13 cellular contexts compared by ENCODE assay signal in genomic region chr6:108651781-108652227, GRCh38.
DNase-seq lines count a peak whose midpoint lies in the region; ATAC-seq, FAIRE-seq and TF ChIP-seq lines count a peak whose summit lies in the region.
"Had no signal": no experiment of that assay in that cellular context is flagged by ENCODE, and none has a peak within 500 bp of the region (broad histone marks: within the 10 kb centered on the region; RNA-seq: fewer than 3 reads in every experiment).

No MANE protein-coding gene starts in this region.

- peak overlapping the region; percentile 8 for H3K9ac ChIP-seq in muscle layer of colon (ENCODE audit: low read length)

- intact Hi-C loops in vagina (cut with DNase I) = loop anchor here (5.0 kb wide), 1 partner anchor 90 kb away; the partner anchor contains the start of gene FOXO3

- peak overlapping the region; percentile 72 for H3K27ac ChIP-seq in epithelial cell of prostate
- H3K27ac ChIP-seq in muscle layer of colon (ENCODE audit: low read depth, low read length) = peak overlapping the region; percentile 13
- H3K27ac ChIP-seq in vagina = peak overlapping the region; percentile 79

- H3K27me3 ChIP-seq in muscle layer of colon (ENCODE audit: control insufficient read depth in 1 of 2, insufficient read depth in 2 of 2, low read length in 2 of 2) = no peaks in the 10 kb centered on the region
- no peaks in the 10 kb centered on the region for H3K27me3 ChIP-seq in vagina

- H3K36me3 ChIP-seq in muscle layer of colon (ENCODE audit: insufficient read depth, low read length) = peaks cover 5% of the 10 kb centered on the region
- H3K36me3 ChIP-seq in vagina = peaks cover 0 to 6% of the 10 kb centered on the region in 2 donors

- DNase-seq in NCI-H82 (lab: John Stamatoyannopoulos, UW) (peak; percentile 11), NCI-H82 treated with DMSO at 0.1 percent for 48 hours (lab: John Stamatoyannopoulos, UW; ENCODE audit: unreplicated experiment) (no peak), epithelial cell of prostate (ENCODE audit: low read depth, low spot score) (no peak), vagina (ENCODE audit: extremely low spot score in 2 of 2) (no peak), urothelium cell line (ENCODE audit: low spot score) (no peak)
- DNase-seq in stimulated activated naive CD4-positive, alpha-beta T cell treated with Interleukin-2 at 50 U/mL for 16 hours (lab: John Stamatoyannopoulos, UW) = no peak
- DNase-seq: activated CD4-positive, CD25-positive, alpha-beta regulatory T cell; mesendoderm had no signal

- no peak for ATAC-seq in HG03159 (IDR thresholded peaks at IDR 0.05; ENCODE audit: unreplicated experiment)
- ATAC-seq: GM23338 had no signal

- no peak for FAIRE-seq in urothelium cell line (lab: Jason Lieb, UNC)
- FAIRE-seq: A204.1, HTR-8/SVneo had no signal

- H3K4me1 ChIP-seq in muscle layer of colon (ENCODE audit: insufficient read depth, low read length) = peaks cover 84% of the 10 kb centered on the region
- peaks cover 87% of the 10 kb centered on the region for H3K4me1 ChIP-seq in vagina

- no peak for TF ChIP-seq POLR2A in vagina (IDR thresholded peaks at IDR 0.05)

- H3K9me3 ChIP-seq in muscle layer of colon (ENCODE audit: low read length) = no peaks in the 10 kb centered on the region
- H3K9me3 ChIP-seq in vagina = no peaks in the 10 kb centered on the region

- TF ChIP-seq CTCF in vagina (IDR thresholded peaks at IDR 0.05) = no peak

- H3K4me3 ChIP-seq in muscle layer of colon (ENCODE audit: low read depth in 1 of 2, low read length in 2 of 2) (no peak overlapping the region), vagina (no peak overlapping the region)
- H3K4me3 ChIP-seq: GM23338 had no signal

Comparison
In these comparisons a context has a peak if more than half of its experiments do, and no peak if none do; other contexts are left out.
1. H3K27ac ChIP-seq: peak in every context shown above with its lines; median percentile 79 in vagina; 72 in epithelial cell of prostate; 13 in muscle layer of colon.